Comparison of ENCODE assay signal across 1 cellular context in the genomic region with DNA sequence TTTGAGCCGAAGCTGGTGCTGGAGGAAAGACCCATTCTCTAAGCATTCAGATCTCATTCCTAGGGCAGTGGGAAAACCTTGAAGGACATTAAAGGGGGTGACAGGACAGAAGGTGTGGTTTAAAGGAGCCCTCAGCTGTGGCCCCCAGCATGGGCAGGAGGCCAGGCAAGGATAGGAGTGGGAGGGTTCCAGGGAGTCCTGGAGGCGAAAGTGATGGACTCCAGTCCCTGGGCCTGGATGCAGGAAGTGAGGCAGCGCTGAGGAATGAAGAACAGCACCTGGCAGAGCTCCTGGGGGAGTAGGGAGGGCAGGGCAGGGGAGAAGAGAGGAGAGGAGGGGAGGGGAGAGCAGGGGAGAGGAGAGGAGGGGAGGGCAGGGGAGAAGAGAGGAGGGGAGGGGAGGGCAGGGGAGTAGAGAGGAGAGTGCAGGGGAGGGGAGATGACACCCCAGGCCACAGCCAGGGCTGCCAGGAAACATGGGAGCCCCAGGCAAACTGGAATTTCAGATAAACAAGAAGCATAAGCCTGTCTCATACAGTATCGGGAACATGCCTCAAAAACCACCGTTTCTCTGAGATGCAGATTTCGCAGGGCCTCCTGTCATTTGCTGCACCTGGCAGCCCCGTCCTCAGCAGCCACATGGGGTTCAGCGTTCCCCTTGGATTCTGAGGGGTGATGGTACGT.
A peak's percentile ranks its signal among the peaks of the same experiment; 100 is the strongest.
TF ChIP-seq lines count a peak whose summit lies in the region.

No MANE protein-coding gene starts in this region.

TF ChIP-seq in SK-N-SH, 30 proteins besides CTCF, POLR2A, EP300 and RAD21 (continued from another document):
- TF ChIP-seq, protein P1, sequence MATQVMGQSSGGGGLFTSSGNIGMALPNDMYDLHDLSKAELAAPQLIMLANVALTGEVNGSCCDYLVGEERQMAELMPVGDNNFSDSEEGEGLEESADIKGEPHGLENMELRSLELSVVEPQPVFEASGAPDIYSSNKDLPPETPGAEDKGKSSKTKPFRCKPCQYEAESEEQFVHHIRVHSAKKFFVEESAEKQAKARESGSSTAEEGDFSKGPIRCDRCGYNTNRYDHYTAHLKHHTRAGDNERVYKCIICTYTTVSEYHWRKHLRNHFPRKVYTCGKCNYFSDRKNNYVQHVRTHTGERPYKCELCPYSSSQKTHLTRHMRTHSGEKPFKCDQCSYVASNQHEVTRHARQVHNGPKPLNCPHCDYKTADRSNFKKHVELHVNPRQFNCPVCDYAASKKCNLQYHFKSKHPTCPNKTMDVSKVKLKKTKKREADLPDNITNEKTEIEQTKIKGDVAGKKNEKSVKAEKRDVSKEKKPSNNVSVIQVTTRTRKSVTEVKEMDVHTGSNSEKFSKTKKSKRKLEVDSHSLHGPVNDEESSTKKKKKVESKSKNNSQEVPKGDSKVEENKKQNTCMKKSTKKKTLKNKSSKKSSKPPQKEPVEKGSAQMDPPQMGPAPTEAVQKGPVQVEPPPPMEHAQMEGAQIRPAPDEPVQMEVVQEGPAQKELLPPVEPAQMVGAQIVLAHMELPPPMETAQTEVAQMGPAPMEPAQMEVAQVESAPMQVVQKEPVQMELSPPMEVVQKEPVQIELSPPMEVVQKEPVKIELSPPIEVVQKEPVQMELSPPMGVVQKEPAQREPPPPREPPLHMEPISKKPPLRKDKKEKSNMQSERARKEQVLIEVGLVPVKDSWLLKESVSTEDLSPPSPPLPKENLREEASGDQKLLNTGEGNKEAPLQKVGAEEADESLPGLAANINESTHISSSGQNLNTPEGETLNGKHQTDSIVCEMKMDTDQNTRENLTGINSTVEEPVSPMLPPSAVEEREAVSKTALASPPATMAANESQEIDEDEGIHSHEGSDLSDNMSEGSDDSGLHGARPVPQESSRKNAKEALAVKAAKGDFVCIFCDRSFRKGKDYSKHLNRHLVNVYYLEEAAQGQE (IDR thresholded peaks at IDR 0.05; ENCODE audit: low read depth, low read length), result no peak
- TF ChIP-seq FOXM1 (IDR thresholded peaks at IDR 0.05; ENCODE audit: low read depth) (no peak), SIN3A (IDR thresholded peaks at IDR 0.05; ENCODE audit: borderline replicate concordance, low read depth, low read length) (no peak), MXI1 (IDR thresholded peaks at IDR 0.05; ENCODE audit: low read depth, low read length) (no peak), MEF2A (IDR thresholded peaks at IDR 0.05; ENCODE audit: borderline replicate concordance, low read depth) (no peak), YY1 (IDR thresholded peaks at IDR 0.05; ENCODE audit: low read depth) (no peak), JUND (IDR thresholded peaks at IDR 0.05) (peak; percentile 80), GATA2 (CRISPR knock-in tag; IDR thresholded peaks at IDR 0.05) (no peak; the same call in 1 of the 2 replicates), TEAD4 (IDR thresholded peaks at IDR 0.05; ENCODE audit: borderline replicate concordance, insufficient read depth) (0 out of 2 replicates have a peak, but pooled peaks have one; percentile 19), EZH2phosphoT487 (IDR thresholded peaks at IDR 0.05; ENCODE audit: borderline replicate concordance, low read depth) (no peak), GABPA (IDR thresholded peaks at IDR 0.05; ENCODE audit: low read depth) (no peak), ELF1 (IDR thresholded peaks at IDR 0.05) (no peak), RCOR1 (IDR thresholded peaks at IDR 0.05; ENCODE audit: low read length) (no peak), SMC3 (IDR thresholded peaks at IDR 0.05; ENCODE audit: low read depth, low read length) (no peak), RXRA (IDR thresholded peaks at IDR 0.05; ENCODE audit: borderline replicate concordance, low read depth) (no peak), RFX5 (IDR thresholded peaks at IDR 0.05; ENCODE audit: low read length) (no peak), NFIC (IDR thresholded peaks at IDR 0.05; ENCODE audit: borderline replicate concordance) (peak; percentile 75), TAF1 (IDR thresholded peaks at IDR 0.05; ENCODE audit: borderline replicate concordance, low read depth, low read length) (no peak), NRF1 (IDR thresholded peaks at IDR 0.05; ENCODE audit: low read depth, low read length) (no peak)
- TF ChIP-seq, protein P2, sequence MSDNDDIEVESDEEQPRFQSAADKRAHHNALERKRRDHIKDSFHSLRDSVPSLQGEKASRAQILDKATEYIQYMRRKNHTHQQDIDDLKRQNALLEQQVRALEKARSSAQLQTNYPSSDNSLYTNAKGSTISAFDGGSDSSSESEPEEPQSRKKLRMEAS (IDR thresholded peaks at IDR 0.05; ENCODE audit: low read depth), result no peak; the same call in 1 of the 2 replicates
- TF ChIP-seq, protein P3, sequence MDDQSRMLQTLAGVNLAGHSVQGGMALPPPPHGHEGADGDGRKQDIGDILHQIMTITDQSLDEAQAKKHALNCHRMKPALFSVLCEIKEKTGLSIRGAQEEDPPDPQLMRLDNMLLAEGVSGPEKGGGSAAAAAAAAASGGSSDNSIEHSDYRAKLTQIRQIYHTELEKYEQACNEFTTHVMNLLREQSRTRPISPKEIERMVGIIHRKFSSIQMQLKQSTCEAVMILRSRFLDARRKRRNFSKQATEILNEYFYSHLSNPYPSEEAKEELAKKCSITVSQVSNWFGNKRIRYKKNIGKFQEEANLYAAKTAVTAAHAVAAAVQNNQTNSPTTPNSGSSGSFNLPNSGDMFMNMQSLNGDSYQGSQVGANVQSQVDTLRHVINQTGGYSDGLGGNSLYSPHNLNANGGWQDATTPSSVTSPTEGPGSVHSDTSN (IDR thresholded peaks at IDR 0.05), result peak; percentile 62; the same call in 1 of the 2 replicates
- TF ChIP-seq, protein P4, sequence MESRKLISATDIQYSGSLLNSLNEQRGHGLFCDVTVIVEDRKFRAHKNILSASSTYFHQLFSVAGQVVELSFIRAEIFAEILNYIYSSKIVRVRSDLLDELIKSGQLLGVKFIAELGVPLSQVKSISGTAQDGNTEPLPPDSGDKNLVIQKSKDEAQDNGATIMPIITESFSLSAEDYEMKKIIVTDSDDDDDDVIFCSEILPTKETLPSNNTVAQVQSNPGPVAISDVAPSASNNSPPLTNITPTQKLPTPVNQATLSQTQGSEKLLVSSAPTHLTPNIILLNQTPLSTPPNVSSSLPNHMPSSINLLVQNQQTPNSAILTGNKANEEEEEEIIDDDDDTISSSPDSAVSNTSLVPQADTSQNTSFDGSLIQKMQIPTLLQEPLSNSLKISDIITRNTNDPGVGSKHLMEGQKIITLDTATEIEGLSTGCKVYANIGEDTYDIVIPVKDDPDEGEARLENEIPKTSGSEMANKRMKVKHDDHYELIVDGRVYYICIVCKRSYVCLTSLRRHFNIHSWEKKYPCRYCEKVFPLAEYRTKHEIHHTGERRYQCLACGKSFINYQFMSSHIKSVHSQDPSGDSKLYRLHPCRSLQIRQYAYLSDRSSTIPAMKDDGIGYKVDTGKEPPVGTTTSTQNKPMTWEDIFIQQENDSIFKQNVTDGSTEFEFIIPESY (IDR thresholded peaks at IDR 0.05; ENCODE audit: borderline replicate concordance, low read depth), result no peak
TF ChIP-seq in SK-N-SH: peak in this region for 7.
